ENCODE assay signal across 16 cellular contexts in the genomic region with DNA sequence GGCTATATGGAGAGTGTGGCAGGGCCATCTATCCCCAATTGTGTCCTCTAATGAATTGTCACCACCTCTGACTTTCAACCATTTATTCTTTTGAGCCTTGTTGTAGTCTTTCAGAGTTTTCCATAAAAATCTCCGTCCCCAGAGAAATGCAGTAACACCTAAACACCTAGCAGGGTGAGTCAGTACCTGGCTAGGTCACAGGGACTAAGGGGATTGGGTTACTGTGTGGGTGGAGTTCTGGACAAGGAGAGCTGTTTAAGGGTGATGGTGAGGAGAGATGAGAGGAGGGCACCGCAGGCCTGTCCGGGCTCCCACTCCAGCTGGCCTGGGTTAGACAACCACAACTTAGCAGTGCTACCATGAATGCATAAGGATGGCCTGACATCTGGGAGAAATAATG.
"Had no signal": no experiment of that assay in that cellular context is flagged by ENCODE, and none has a peak within 500 bp of the region (broad histone marks: within the 10 kb centered on the region; RNA-seq: fewer than 3 reads in every experiment).

No MANE protein-coding gene starts in this region.

- H3K4me1 ChIP-seq: psoas muscle, spleen, uterus had no signal

- H3K4me3 Mint-ChIP-seq: activated naive CD4-positive, alpha-beta T cell treated with anti-CD3 and anti-CD28 coated beads for 36 hours; activated naive CD8-positive, alpha-beta T cell treated with anti-CD3 and anti-CD28 coated beads, Interleukin-2, amount 50 U/mL, for 24 hours; naive thymus-derived CD8-positive, alpha-beta T cell had no signal

- H3K27ac Mint-ChIP-seq: activated naive CD4-positive, alpha-beta T cell treated with anti-CD3 and anti-CD28 coated beads for 36 hours; activated naive CD8-positive, alpha-beta T cell treated with anti-CD3 and anti-CD28 coated beads, Interleukin-2, amount 50 U/mL, for 24 hours; activated T-helper 2 cell treated with anti-CD3 and anti-CD28 coated beads, Interferon-gamma antibody, Interleukin-2, Interleukin-4, amounts not matched to agents 10 μg/mL and 5 μg/mL and 100 μg/mL, durations not matched to agents 14 hours and 24 hours and 36 hours; naive thymus-derived CD8-positive, alpha-beta T cell had no signal

- FAIRE-seq: islet of Langerhans had no signal

- H3K4me3 ChIP-seq: ascending aorta, dorsolateral prefrontal cortex, psoas muscle, spleen, thoracic aorta, uterus had no signal

- DNase-seq: activated CD4-positive, alpha-beta T cell treated with anti-CD3 and anti-CD28 coated beads, Interleukin-2, amount 50 U/mL, for 1 hour; activated naive CD4-positive, alpha-beta T cell treated with anti-CD3 and anti-CD28 coated beads for 36 hours; activated naive CD8-positive, alpha-beta T cell treated with anti-CD3 and anti-CD28 coated beads, Interleukin-2, amount 50 U/mL, for 24 hours; erythroblast; naive thymus-derived CD8-positive, alpha-beta T cell; psoas muscle; spleen; SW 1271; uterus had no signal

- H3K9me3 Mint-ChIP-seq: activated naive CD8-positive, alpha-beta T cell treated with anti-CD3 and anti-CD28 coated beads, Interleukin-2, amount 50 U/mL, for 24 hours; activated T-helper 2 cell treated with anti-CD3 and anti-CD28 coated beads, Interferon-gamma antibody, Interleukin-2, Interleukin-4, amounts not matched to agents 10 μg/mL and 5 μg/mL and 100 μg/mL, durations not matched to agents 14 hours and 24 hours and 36 hours had no signal

- H3K27ac ChIP-seq: ascending aorta, dorsolateral prefrontal cortex, psoas muscle, spleen, thoracic aorta, uterus had no signal

- H3K4me1 Mint-ChIP-seq: activated naive CD8-positive, alpha-beta T cell treated with anti-CD3 and anti-CD28 coated beads, Interleukin-2, amount 50 U/mL, for 24 hours had no signal

- H3K36me3 ChIP-seq: ascending aorta, spleen, thoracic aorta, uterus had no signal

- H3K27me3 ChIP-seq: ascending aorta, uterus had no signal

- ATAC-seq: activated CD4-positive, CD25-positive, alpha-beta regulatory T cell treated with anti-CD3 and anti-CD28 coated beads, Interleukin-2, amount 50 U/mL, for 24 hours; activated naive CD8-positive, alpha-beta T cell treated with anti-CD3 and anti-CD28 coated beads, Interleukin-2, amount 50 U/mL, for 24 hours; naive thymus-derived CD8-positive, alpha-beta T cell; psoas muscle; sciatic nerve had no signal

- H3K9me3 ChIP-seq: ascending aorta, psoas muscle, thoracic aorta, uterus had no signal
